ENCODE assay signal across 2 cellular contexts in genomic region chr12:50148011-50148410, GRCh38. TPM values are rescaled to one million over a fixed set of nuclear protein-coding genes. Genes with fewer than 3 reads are reported as not detected.
"Had no signal": no experiment of that assay in that cellular context is flagged by ENCODE, and none has a peak within 500 bp of the region (broad histone marks: within the 10 kb centered on the region; RNA-seq: fewer than 3 reads in every experiment).

No MANE protein-coding gene starts in this region.

RNA-seq across cellular contexts. Expression of gene GPD1, which starts 44.2 kb away (rescaled TPM):
- total RNA-seq: RPMI7951, SJSA1 had no signal
